1 cellular context compared by ENCODE assay signal in genomic region chr6:154637392-154637791, GRCh38.
TF ChIP-seq lines count a peak whose summit lies in the region.

No MANE protein-coding gene starts in this region.

TF ChIP-seq in GM23338, 12 proteins besides CTCF, POLR2A, EP300 and RAD21 (continued from another document):
- TF ChIP-seq ETS1 (IDR thresholded peaks at IDR 0.05) (no peak), STAT1 (IDR thresholded peaks at IDR 0.05; ENCODE audit: unreplicated experiment) (no peak), EZH2 (IDR thresholded peaks at IDR 0.05; ENCODE audit: low read depth, unreplicated experiment) (no peak), REST (IDR thresholded peaks at IDR 0.05; ENCODE audit: unreplicated experiment) (no peak), EZH2phosphoT487 (IDR thresholded peaks at IDR 0.05; ENCODE audit: unreplicated experiment) (no peak), ZNF462 (CRISPR knock-in tag; IDR thresholded peaks at IDR 0.05) (no peak), JUNB (IDR thresholded peaks at IDR 0.05; ENCODE audit: unreplicated experiment) (no peak), POLR2AphosphoS5 (IDR thresholded peaks at IDR 0.05; ENCODE audit: low read depth) (no peak)
